35 cellular contexts compared by ENCODE assay signal in genomic region chr11:48216510-48216909, GRCh38.
"Had no signal": no experiment of that assay in that cellular context is flagged by ENCODE, and none has a peak within 500 bp of the region (broad histone marks: within the 10 kb centered on the region; RNA-seq: fewer than 3 reads in every experiment).

Gene OR4B1 (plus strand): TSS chr11:48216810. CDS start chr11:48216810, 0 bp downstream.

- H3K9me3 ChIP-seq: MG63 had no signal

- H3K4me2 ChIP-seq: KMS-11 had no signal

- H3K27me3 ChIP-seq: MG63 had no signal

- DNase-seq: Karpas-422, Kasumi-1, MG63, MM.1S, MV-4-11, NCI-H1048, NCI-H1092, NCI-H1092 treated with DMSO at 0.1 percent for 48 hours, NCI-H1105, NCI-H1105 treated with DMSO at 0.1 percent for 48 hours, NCI-H1417, NCI-H1417 treated with DMSO at 0.1 percent for 48 hours, NCI-H1436, NCI-H1436 treated with DMSO at 0.1 percent for 48 hours, NCI-H146, NCI-H1694, NCI-H1694 treated with DMSO at 0.1 percent for 48 hours, NCI-H187, NCI-H187 treated with DMSO at 0.1 percent for 48 hours, NCI-H1930, NCI-H2029, NCI-H2029 treated with DMSO at 0.1 percent for 48 hours, NCI-H2081, NCI-H2081 treated with DMSO at 0.1 percent for 48 hours, NCI-H2107, NCI-H2171, NCI-H2171 treated with DMSO at 0.1 percent for 48 hours, NCI-H2227 treated with DMSO at 0.1 percent for 48 hours, NCI-H226, NCI-H345, NCI-H446, NCI-H446 treated with DMSO at 0.1 percent for 48 hours, NCI-H510A, NCI-H510A treated with DMSO at 0.1 percent for 48 hours had no signal

- H3K4me3 ChIP-seq: MG63 had no signal

- H3K9ac ChIP-seq: KMS-11 had no signal

- H3K36me3 ChIP-seq: MG63 had no signal

- H3K27ac ChIP-seq: KMS-11 had no signal
